ENCODE assay signal across 9 cellular contexts in genomic region chr3:151135548-151136337, GRCh38. TPM values are rescaled to one million over a fixed set of nuclear protein-coding genes. Genes with fewer than 3 reads are reported as not detected.
A peak's percentile ranks its signal among the peaks of the same experiment; 100 is the strongest.
DNase-seq lines count a peak whose midpoint lies in the region; ATAC-seq and TF ChIP-seq lines count a peak whose summit lies in the region.
"Had no signal": no experiment of that assay in that cellular context is flagged by ENCODE, and none has a peak within 500 bp of the region (broad histone marks: within the 10 kb centered on the region; RNA-seq: fewer than 3 reads in every experiment).

No MANE protein-coding gene starts in this region.

- 84 to 89% (median 86%) methylated on average over 5 of the region's 5 CpGs for WGBS in ovary, 3 donors

- no peaks in the 10 kb centered on the region for H3K27me3 ChIP-seq in ovary

- intact Hi-C loops in ovary (cut with DNase I) = no loop called here

- no peaks in the 10 kb centered on the region for H3K4me1 ChIP-seq in ovary (ENCODE audit: insufficient read depth)

- no peak overlapping the region for H3K27ac ChIP-seq in ovary

- H3K4me3 ChIP-seq in ovary = no peak overlapping the region

- CTCF ChIA-PET in activated CD8-positive, alpha-beta memory T cell treated with anti-CD3 and anti-CD28 coated beads, Interleukin-2, amount 10 ng/mL, durations not matched to agents 7 days and 5 days (lab: Charles Lee) = interaction anchor here (0.6 to 2.6 kb wide), 7 partner anchors 11 to 592 kb away, joined by 3 to 16 read pairs (median 3); partner anchors contain the start of gene MED12L

- TF ChIP-seq CTCF in ovary (IDR thresholded peaks at IDR 0.05) = no peak

- peaks cover 3% of the 10 kb centered on the region for H3K9me3 Mint-ChIP-seq in activated CD8-positive, alpha-beta memory T cell treated with anti-CD3 and anti-CD28 coated beads, Interleukin-2, amount 10 ng/mL, durations not matched to agents 7 days and 5 days (ENCODE audit: low read depth)

- no peak for TF ChIP-seq EP300 in ovary (IDR thresholded peaks at IDR 0.05)

- no peaks in the 10 kb centered on the region for H3K36me3 ChIP-seq in ovary

- DNase-seq in KBM-7 (peak; percentile 58), GM19240 (ENCODE audit: insufficient read length, low spot score) (no peak), ovary (no peak)
- peak; percentile 88 for DNase-seq in activated CD8-positive, alpha-beta memory T cell treated with anti-CD3 and anti-CD28 coated beads, Interleukin-2, amount 10 ng/mL, durations not matched to agents 7 days and 5 days
- DNase-seq in stimulated activated CD4-positive, alpha-beta T cell treated with anti-CD3 and anti-CD28 coated beads, Interleukin-1b, Interleukin-23, amount 100 ng/mL, for 48 hours = peak; percentile 63
- DNase-seq: SIG-M5 had no signal

- peaks cover 31% of the 10 kb centered on the region for H3K4me1 Mint-ChIP-seq in activated CD8-positive, alpha-beta memory T cell treated with anti-CD3 and anti-CD28 coated beads, Interleukin-2, amount 10 ng/mL, durations not matched to agents 7 days and 5 days

- no peaks in the 10 kb centered on the region for H3K9me3 ChIP-seq in ovary

- peaks cover 5% of the 10 kb centered on the region for H3K36me3 Mint-ChIP-seq in activated CD8-positive, alpha-beta memory T cell treated with anti-CD3 and anti-CD28 coated beads, Interleukin-2, amount 10 ng/mL, durations not matched to agents 7 days and 5 days

- peak overlapping the region; percentile 85 for H3K27ac Mint-ChIP-seq in activated CD8-positive, alpha-beta memory T cell treated with anti-CD3 and anti-CD28 coated beads, Interleukin-2, amount 10 ng/mL, durations not matched to agents 7 days and 5 days

- H3K27me3 Mint-ChIP-seq in activated CD8-positive, alpha-beta memory T cell treated with anti-CD3 and anti-CD28 coated beads, Interleukin-2, amount 10 ng/mL, durations not matched to agents 7 days and 5 days = peaks cover 22% of the 10 kb centered on the region

- no peak for TF ChIP-seq POLR2A in ovary (IDR thresholded peaks at IDR 0.05)

- in situ Hi-C loops in KBM-7 (cut with MboI; ENCODE audit: low pct_unique_long_range_greater_than_20kb, low sequenced_read_pairs) = no loop called here

- H3K4me3 Mint-ChIP-seq in activated CD8-positive, alpha-beta memory T cell treated with anti-CD3 and anti-CD28 coated beads, Interleukin-2, amount 10 ng/mL, durations not matched to agents 7 days and 5 days = peak overlapping the region; percentile 31

- peak; percentile 92 for ATAC-seq in GM18868 (IDR thresholded peaks at IDR 0.05; ENCODE audit: unreplicated experiment)
- ATAC-seq in activated CD8-positive, alpha-beta memory T cell treated with anti-CD3 and anti-CD28 coated beads, Interleukin-2, amount 10 ng/mL, durations not matched to agents 7 days and 5 days = peak; percentile 93
- ATAC-seq in HG03442 (IDR thresholded peaks at IDR 0.05; ENCODE audit: unreplicated experiment) = no peak
- ATAC-seq in GM19324 (IDR thresholded peaks at IDR 0.05; ENCODE audit: low FRiP score, unreplicated experiment) = no peak

RNA-seq across cellular contexts. Expression of gene MED12L, which starts 50.3 kb away (rescaled TPM):
- total RNA-seq in activated CD8-positive, alpha-beta memory T cell treated with anti-CD3 and anti-CD28 coated beads, Interleukin-2, amount 10 ng/mL, durations not matched to agents 7 days and 5 days = 1 to 10 TPM; 2.2 to 3.2 TPM
- 1 to 10 TPM in 3 of 7 donors, under 1 TPM in 4; 0.65 to 2.4 (median 0.78) TPM for total RNA-seq in ovary
- under 1 TPM; 0.15 to 0.20 TPM for polyA plus RNA-seq in ovary

Comparison
In these comparisons a context has a peak if more than half of its experiments do, and no peak if none do; other contexts are left out.
1. ATAC-seq: peak in GM18868 (single experiment) and activated CD8-positive, alpha-beta memory T cell treated with anti-CD3 and anti-CD28 coated beads, Interleukin-2, amount 10 ng/mL, durations not matched to agents 7 days and 5 days (single experiment); none in HG03442 (single experiment) and GM19324 (single experiment).
2. DNase-seq: peak in KBM-7 (single experiment), activated CD8-positive, alpha-beta memory T cell treated with anti-CD3 and anti-CD28 coated beads, Interleukin-2, amount 10 ng/mL, durations not matched to agents 7 days and 5 days (single experiment) and stimulated activated CD4-positive, alpha-beta T cell treated with anti-CD3 and anti-CD28 coated beads, Interleukin-1b, Interleukin-23, amount 100 ng/mL, for 48 hours (single experiment); none in GM19240 (single experiment) and ovary (0 of 5).